Comparison of ENCODE assay signal across 31 cellular contexts in the genomic region with DNA sequence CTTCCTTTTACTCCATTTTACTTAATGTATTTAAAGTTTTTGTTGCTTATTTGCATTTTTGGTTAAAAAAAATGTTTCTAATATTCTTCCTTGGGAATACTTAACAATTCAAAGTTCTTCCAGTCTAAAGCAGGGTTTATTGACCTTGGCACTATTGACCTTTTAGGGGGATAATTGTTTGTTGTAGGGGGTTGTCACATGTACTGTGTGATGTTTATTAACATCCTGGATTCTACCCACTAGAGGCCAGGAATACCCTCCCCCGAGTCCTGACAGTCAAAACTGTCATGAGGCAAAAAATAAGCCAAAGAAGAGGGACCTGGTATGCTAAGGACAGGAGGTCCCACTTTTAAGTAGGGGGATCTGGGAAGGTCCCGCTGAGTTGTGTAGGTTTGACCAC.
"Had no signal": no experiment of that assay in that cellular context is flagged by ENCODE, and none has a peak within 500 bp of the region (broad histone marks: within the 10 kb centered on the region; RNA-seq: fewer than 3 reads in every experiment).

No MANE protein-coding gene starts in this region.

- H3K4me3 ChIP-seq: ascending aorta, breast epithelium, cardiac muscle cell, colonic mucosa, esophagus squamous epithelium, gastroesophageal sphincter, heart right ventricle, hepatocyte had no signal

- H3K9me3 ChIP-seq: ascending aorta, breast epithelium, colonic mucosa, esophagus squamous epithelium, gastroesophageal sphincter, heart right ventricle had no signal

- H3K4me2 ChIP-seq: hepatocyte had no signal

- FAIRE-seq: TTC549 had no signal

- H3K36me3 ChIP-seq: ascending aorta, breast epithelium, cardiac muscle cell, colonic mucosa, esophagus squamous epithelium, gastroesophageal sphincter, heart right ventricle had no signal

- H3K4me1 ChIP-seq: ascending aorta, breast epithelium, colonic mucosa, gastroesophageal sphincter had no signal

- H3K27ac ChIP-seq: ascending aorta, breast epithelium, cardiac muscle cell, colonic mucosa, esophagus squamous epithelium, gastroesophageal sphincter, heart right ventricle, hepatocyte had no signal

- ATAC-seq: activated CD4-positive, CD25-positive, alpha-beta regulatory T cell treated with anti-CD3 and anti-CD28 coated beads, Interleukin-2, amount 50 U/mL, for 24 hours; activated CD8-positive, alpha-beta memory T cell treated with anti-CD3 and anti-CD28 coated beads, Interleukin-2, amount 10 ng/mL, durations not matched to agents 7 days and 5 days; activated CD8-positive, alpha-beta T cell treated with anti-CD3 and anti-CD28 coated beads for 36 hours; activated naive CD4-positive, alpha-beta T cell treated with anti-CD3 and anti-CD28 coated beads, Interleukin-2, amount 50 U/mL, for 72 hours; activated T-cell treated with anti-CD3 and anti-CD28 coated beads, Interleukin-2, amount 50 U/mL, for 72 hours; effector memory CD8-positive, alpha-beta T cell; gastroesophageal sphincter; heart right ventricle had no signal

- DNase-seq: activated B cell treated with CpG ODN at 0.5 μM for 24 hours; activated CD4-positive, alpha-beta T cell treated with anti-CD3 and anti-CD28 coated beads for 48 hours; activated CD4-positive, alpha-beta T cell treated with anti-CD3 and anti-CD28 coated beads, Interleukin-2, amount 50 U/mL, for 1 hour; activated CD4-positive, alpha-beta T cell treated with anti-CD3 and anti-CD28 coated beads, Interleukin-2, amount 50 U/mL, for 48 hours; activated CD8-positive, alpha-beta memory T cell treated with anti-CD3 and anti-CD28 coated beads, Interleukin-2, amount 10 ng/mL, durations not matched to agents 7 days and 5 days; activated CD8-positive, alpha-beta memory T cell treated with anti-CD3 and anti-CD28 coated beads, Interleukin-2, amount 50 U/mL, for 48 hours; activated CD8-positive, alpha-beta T cell treated with anti-CD3 and anti-CD28 coated beads for 36 hours; activated gamma-delta T cell; activated naive CD4-positive, alpha-beta T cell; activated naive CD4-positive, alpha-beta T cell treated with anti-CD3 and anti-CD28 coated beads, Interleukin-2, amount 10 ng/mL, durations not matched to agents 7 days and 5 days; activated naive CD8-positive, alpha-beta T cell treated with anti-CD3 and anti-CD28 coated beads, Interleukin-2, amount 10 ng/mL, durations not matched to agents 7 days and 5 days; activated T-cell treated with anti-CD3 and anti-CD28 coated beads for 4 hours; activated T-cell treated with anti-CD3 and anti-CD28 coated beads, Interleukin-2, amount 50 U/mL, for 24 hours; activated T-cell treated with anti-CD3 and anti-CD28 coated beads, Interleukin-2, amount 50 U/mL, for 72 hours; central memory CD4-positive, alpha-beta T cell; cerebellar nuclear complex; colonic mucosa; effector memory CD8-positive, alpha-beta T cell; erythroblast; esophagus squamous epithelium; foreskin melanocyte; heart right ventricle; T-helper 2 cell had no signal

- H2AFZ ChIP-seq: hepatocyte had no signal

- H3K79me2 ChIP-seq: hepatocyte had no signal

- H3K27me3 ChIP-seq: ascending aorta, breast epithelium, cardiac muscle cell, colonic mucosa, esophagus squamous epithelium, gastroesophageal sphincter, heart right ventricle, hepatocyte had no signal
